8 cellular contexts compared by ENCODE assay signal in genomic region chr9:14251146-14252071, GRCh38.
DNase-seq lines count a peak whose midpoint lies in the region; ATAC-seq and TF ChIP-seq lines count a peak whose summit lies in the region.

No MANE protein-coding gene starts in this region.

- no peak for TF ChIP-seq POLR2A in Peyer's patch (IDR thresholded peaks at IDR 0.05)

- H3K4me1 ChIP-seq in Peyer's patch = peaks cover 0 to 15% (median 0%) of the 10 kb centered on the region in 4 donors

- peak overlapping the region in 2 of 4 donors; percentile 26 to 77 for H3K27ac ChIP-seq in Peyer's patch

- peak; percentile 59 for ATAC-seq in GM18511 (IDR thresholded peaks at IDR 0.05; ENCODE audit: unreplicated experiment)
- ATAC-seq in omental fat pad (ENCODE audit: low FRiP score) = peak; percentile 86
- no peak for ATAC-seq in stimulated activated effector memory CD8-positive, alpha-beta T cell treated with anti-CD3 and anti-CD28 coated beads, Interleukin-12 subunit alpha, Interleukin-12 subunit beta, amount 100 ng/mL, for 72 hours
- no peak for ATAC-seq in GM21825 (IDR thresholded peaks at IDR 0.05; ENCODE audit: unreplicated experiment)

- peak in 2 of 3 donors; percentile 66 to 84 for DNase-seq in Peyer's patch
- DNase-seq in fibroblast of pulmonary artery (ENCODE audit: low read depth) = peak; percentile 90
- DNase-seq in omental fat pad (ENCODE audit: low spot score) = peak; percentile 41
- DNase-seq in NCI-H1436 treated with DMSO at 0.1 percent for 48 hours (lab: John Stamatoyannopoulos, UW) = no peak
- no peak for DNase-seq in NCI-H2227 (lab: John Stamatoyannopoulos, UW; ENCODE audit: unreplicated experiment)
- no peak for DNase-seq in stimulated activated effector memory CD8-positive, alpha-beta T cell treated with anti-CD3 and anti-CD28 coated beads, Interleukin-12 subunit alpha, Interleukin-12 subunit beta, amount 100 ng/mL, for 72 hours (ENCODE audit: low spot score in 2 of 2)

- H3K4me1 Mint-ChIP-seq in stimulated activated effector memory CD8-positive, alpha-beta T cell treated with anti-CD3 and anti-CD28 coated beads, Interleukin-12 subunit alpha, Interleukin-12 subunit beta, amount 100 ng/mL, for 72 hours = no peaks in the 10 kb centered on the region

- H3K9me3 Mint-ChIP-seq in stimulated activated effector memory CD8-positive, alpha-beta T cell treated with anti-CD3 and anti-CD28 coated beads, Interleukin-12 subunit alpha, Interleukin-12 subunit beta, amount 100 ng/mL, for 72 hours = no peaks in the 10 kb centered on the region

- no peak overlapping the region for H3K27ac Mint-ChIP-seq in stimulated activated effector memory CD8-positive, alpha-beta T cell treated with anti-CD3 and anti-CD28 coated beads, Interleukin-12 subunit alpha, Interleukin-12 subunit beta, amount 100 ng/mL, for 72 hours

- H3K36me3 ChIP-seq in Peyer's patch = no peaks in the 10 kb centered on the region

- no peaks in the 10 kb centered on the region for H3K36me3 Mint-ChIP-seq in stimulated activated effector memory CD8-positive, alpha-beta T cell treated with anti-CD3 and anti-CD28 coated beads, Interleukin-12 subunit alpha, Interleukin-12 subunit beta, amount 100 ng/mL, for 72 hours

- no peaks in the 10 kb centered on the region for H3K27me3 ChIP-seq in Peyer's patch

- no peak overlapping the region for H3K4me3 Mint-ChIP-seq in stimulated activated effector memory CD8-positive, alpha-beta T cell treated with anti-CD3 and anti-CD28 coated beads, Interleukin-12 subunit alpha, Interleukin-12 subunit beta, amount 100 ng/mL, for 72 hours

- H3K4me3 ChIP-seq in Peyer's patch = no peak overlapping the region
- no peak overlapping the region for H3K4me3 ChIP-seq in fibroblast of pulmonary artery (replicated peaks; ENCODE audit: low read depth, low read length)

- TF ChIP-seq CTCF in Peyer's patch (IDR thresholded peaks at IDR 0.05) (peak in 1 of 6 experiments; percentile 2), fibroblast of pulmonary artery (IDR thresholded peaks at IDR 0.05; ENCODE audit: low read length, missing control alignments) (no peak), omental fat pad (IDR thresholded peaks at IDR 0.05) (no peak)

- H3K9me3 ChIP-seq in Peyer's patch = no peaks in the 10 kb centered on the region

Comparison
In these comparisons a context has a peak if more than half of its experiments do, and no peak if none do; other contexts are left out.
1. ATAC-seq: peak in GM18511 (single experiment) and omental fat pad (single experiment); none in stimulated activated effector memory CD8-positive, alpha-beta T cell treated with anti-CD3 and anti-CD28 coated beads, Interleukin-12 subunit alpha, Interleukin-12 subunit beta, amount 100 ng/mL, for 72 hours (single experiment) and GM21825 (single experiment).
2. DNase-seq: peak in Peyer's patch (2 of 3), fibroblast of pulmonary artery (single experiment) and omental fat pad (single experiment); none in NCI-H1436 treated with DMSO at 0.1 percent for 48 hours (single experiment), NCI-H2227 (single experiment) and stimulated activated effector memory CD8-positive, alpha-beta T cell treated with anti-CD3 and anti-CD28 coated beads, Interleukin-12 subunit alpha, Interleukin-12 subunit beta, amount 100 ng/mL, for 72 hours (0 of 2).